Comparison of ENCODE assay signal across 12 cellular contexts in genomic region chr16:70520612-70521297, GRCh38. TPM values are rescaled to one million over a fixed set of nuclear protein-coding genes. Genes with fewer than 3 reads are reported as not detected.
DNase-seq lines count a peak whose midpoint lies in the region; ATAC-seq, FAIRE-seq and TF ChIP-seq lines count a peak whose summit lies in the region.
"Had no signal": no experiment of that assay in that cellular context is flagged by ENCODE, and none has a peak within 500 bp of the region (broad histone marks: within the 10 kb centered on the region; RNA-seq: fewer than 3 reads in every experiment).

No MANE protein-coding gene starts in this region.

- TF ChIP-seq EP300 in H1 (IDR thresholded peaks at IDR 0.05; ENCODE audit: borderline replicate concordance in 1 of 2, low read depth in 2 of 2, low read length in 2 of 2), result no peak

- no peak overlapping the region for H2BK20ac ChIP-seq in H1 (ENCODE audit: low read length)

- no peak overlapping the region for H2AK5ac ChIP-seq in H1 (ENCODE audit: low read depth, low read length)

- no peak overlapping the region for H4K5ac ChIP-seq in H1 (ENCODE audit: insufficient read length, low read depth, low read length)

- H4K20me1 ChIP-seq in H1 (replicated peaks in 1 of 2; ENCODE audit: control insufficient read depth in 1 of 2, insufficient read depth in 2 of 2, low read length in 2 of 2), result no peaks in the 10 kb centered on the region

- intact Hi-C loops in pancreas (cut with DNase I), result no loop called here
- intact Hi-C loops in vagina (cut with DNase I), result loop anchor here (10.0 kb wide), 2 partner anchors 134 to 234 kb away; no protein-coding TSS in a partner anchor

- H3K4me1 ChIP-seq in H1 (replicated peaks in 1 of 4; ENCODE audit: control insufficient read depth in 3 of 4, insufficient read depth in 4 of 4, low read length in 3 of 4) (peaks cover 0 to 4% (median 1%) of the 10 kb centered on the region in 4 experiments; a peak in 4 of 7 replicates), pancreas (peaks cover 4 to 18% (median 4%) of the 10 kb centered on the region in 3 donors), vagina (peaks cover 27% of the 10 kb centered on the region)

- H3K36me3 ChIP-seq in SK-N-MC (ENCODE audit: insufficient read depth, low read length) (no peaks in the 10 kb centered on the region), H1 (ENCODE audit: control insufficient read depth in 2 of 4, insufficient read depth in 4 of 4, low read length in 3 of 4) (peaks cover 0 to 14% (median 3%) of the 10 kb centered on the region in 4 experiments; a peak in 3 of 8 replicates), pancreas (peaks cover 0 to 16% (median 3%) of the 10 kb centered on the region in 3 donors), vagina (peaks cover 0 to 24% of the 10 kb centered on the region in 2 donors)
- H3K36me3 ChIP-seq: uterus had no signal

- no peak overlapping the region for H2BK120ac ChIP-seq in H1 (replicated peaks; ENCODE audit: low read depth, low read length)

- H3K9me3 ChIP-seq in SK-N-MC (ENCODE audit: low read depth, low read length), result no peaks in the 10 kb centered on the region
- no peaks in the 10 kb centered on the region for H3K9me3 ChIP-seq in H1 (ENCODE audit: insufficient read depth in 2 of 2, low read depth in 1 of 2, low read length in 1 of 2)
- H3K9me3 ChIP-seq in pancreas, result no peaks in the 10 kb centered on the region
- H3K9me3 ChIP-seq in vagina, result no peaks in the 10 kb centered on the region
- H3K9me3 ChIP-seq: heart left ventricle, uterus had no signal

- DNase-seq in AG08395 (ENCODE audit: low spot score) (peak; percentile 42), SK-N-MC (ENCODE audit: low read depth, low spot score) (peak; percentile 63), H1 (ENCODE audit: low read depth in 1 of 2, low spot score in 2 of 2) (no peak), pancreas (no peak), vagina (ENCODE audit: extremely low spot score in 2 of 2) (no peak), NCI-H1092 treated with DMSO at 0.1 percent for 48 hours (lab: John Stamatoyannopoulos, UW) (no peak)
- DNase-seq: heart left ventricle, NCI-H2029, uterus had no signal

- H3K14ac ChIP-seq in H1 (ENCODE audit: insufficient read length), result no peak overlapping the region

- ATAC-seq in GM19351 (IDR thresholded peaks at IDR 0.05; ENCODE audit: unreplicated experiment), result peak; percentile 38
- ATAC-seq in pancreas, result no peak
- ATAC-seq in GM21576 (IDR thresholded peaks at IDR 0.05; ENCODE audit: unreplicated experiment), result no peak
- ATAC-seq: heart left ventricle had no signal

- no peak for FAIRE-seq in H1 (lab: Jason Lieb, UNC)
- no peak for FAIRE-seq in pancreas (lab: Jason Lieb, UNC)

- WGBS in H1 (ENCODE audit: extremely low coverage in 1 of 2, insufficient coverage in 1 of 2, insufficient read length in 1 of 2, insufficient replicate concordance in 2 of 2, low coverage in 1 of 2, low lambda C conversion rate in 2 of 2, missing lambda C conversion rate in 1 of 2), 2 experiments, result 88% methylated on average over 5 of the region's 8 CpGs; no CpG with 5 or more reads in 1 of the 2 experiments
- 84 to 89% methylated on average over 8 of the region's 8 CpGs for WGBS in pancreas, 2 donors

- no peaks in the 10 kb centered on the region for H3K27me3 ChIP-seq in H1 (replicated peaks in 1 of 4; ENCODE audit: control insufficient read depth in 3 of 4, extremely low read depth in 1 of 4, insufficient read depth in 3 of 4, low read length in 3 of 4)
- H3K27me3 ChIP-seq in pancreas, result no peaks in the 10 kb centered on the region
- H3K27me3 ChIP-seq in vagina, result no peaks in the 10 kb centered on the region
- H3K27me3 ChIP-seq: heart left ventricle, uterus had no signal

- peak overlapping the region; percentile 21; the same call in 1 of the 2 replicates for H4K8ac ChIP-seq in H1 (ENCODE audit: extremely low read depth, insufficient read depth, low read length)

- H3K4me3 ChIP-seq in SK-N-MC (peak overlapping the region; percentile 45), H1 (ENCODE audit: extremely low read depth in 1 of 4, insufficient read depth in 2 of 4, low read depth in 3 of 4, low read length in 4 of 4) (no peak overlapping the region), pancreas (no peak overlapping the region), vagina (no peak overlapping the region)
- H3K4me3 ChIP-seq: heart left ventricle, skin epidermis, uterus had no signal

- H3K9ac ChIP-seq in SK-N-MC (ENCODE audit: insufficient read length) (no peak overlapping the region), H1 (replicated peaks in 1 of 4; ENCODE audit: extremely low read depth in 1 of 4, low read depth in 3 of 4, low read length in 3 of 4) (no peak overlapping the region)

- H3K56ac ChIP-seq in H1 (replicated peaks; ENCODE audit: insufficient read length, low read depth, low read length), result no peak overlapping the region

- no peak overlapping the region for H3K4me2 ChIP-seq in H1 (ENCODE audit: insufficient read depth in 1 of 2, low read depth in 2 of 2, low read length in 2 of 2)

- no peak overlapping the region for H2BK15ac ChIP-seq in H1 (ENCODE audit: low read length)

- no peak overlapping the region for H2BK5ac ChIP-seq in H1 (ENCODE audit: low read depth, low read length)

- no peak overlapping the region for H3K18ac ChIP-seq in H1 (ENCODE audit: extremely low read depth, low read length)

- no peak overlapping the region for H3K4ac ChIP-seq in H1 (replicated peaks; ENCODE audit: insufficient read length, low read depth, low read length)

- no peaks in the 10 kb centered on the region; the same call in 1 of the 2 replicates for H3K79me1 ChIP-seq in H1 (ENCODE audit: low read depth, low read length)

- H2BK12ac ChIP-seq in H1 (ENCODE audit: low read depth, low read length), result no peak overlapping the region

- POLR2A ChIA-PET in H1 (lab: Charles Lee; ENCODE audit: partially characterized antibody), result interaction anchor here (0.6 to 4.3 kb wide), 6 partner anchors 9 to 190 kb away, joined by 3 to 27 read pairs (median 3); no protein-coding TSS in a partner anchor

- H3K23ac ChIP-seq in H1 (ENCODE audit: insufficient read length), result no peak overlapping the region

- no peak overlapping the region for H4K91ac ChIP-seq in H1 (replicated peaks; ENCODE audit: insufficient read length, low read length)

- TF ChIP-seq RAD21 in H1 (IDR thresholded peaks at IDR 0.05 in 1 of 2, conservative IDR thresholded peaks at IDR 0.05 in 1 of 2; ENCODE audit: low read depth in 2 of 2, low read length in 2 of 2), result no peak

- H3K23me2 ChIP-seq in H1 (ENCODE audit: low read depth, low read length), result peaks cover 6% of the 10 kb centered on the region; the same call in 1 of the 2 replicates

- peaks cover 18 to 32% of the 10 kb centered on the region in 2 experiments for H3K79me2 ChIP-seq in H1 (ENCODE audit: control insufficient read depth in 1 of 2, insufficient read depth in 2 of 2, low read length in 2 of 2)

- no peak overlapping the region for H2AFZ ChIP-seq in H1 (ENCODE audit: low read length)

- TF ChIP-seq CTCF in H1 (IDR thresholded peaks at IDR 0.05; ENCODE audit: control extremely low read depth in 1 of 3, insufficient read depth in 1 of 3, low read depth in 1 of 3, low read length in 3 of 3), result no peak
- TF ChIP-seq CTCF in pancreas (IDR thresholded peaks at IDR 0.05), result no peak
- TF ChIP-seq CTCF in vagina (IDR thresholded peaks at IDR 0.05), result no peak

- TF ChIP-seq POLR2A in H1 (IDR thresholded peaks at IDR 0.05; ENCODE audit: control extremely low read depth in 1 of 2, low read depth in 2 of 2, low read length in 2 of 2) (no peak), vagina (IDR thresholded peaks at IDR 0.05) (no peak)

- CTCF ChIA-PET in H1 (lab: Charles Lee; ENCODE audit: partially characterized antibody), result interaction anchor here (0.6 to 0.7 kb wide), 2 partner anchors 25 to 40 kb away, joined by 3 to 4 read pairs; no protein-coding TSS in a partner anchor

- peak overlapping the region; percentile 57; the same call in 1 of the 2 replicates for H3K27ac ChIP-seq in SK-N-MC
- no peak overlapping the region for H3K27ac ChIP-seq in H1 (ENCODE audit: low read depth, low read length)
- no peak overlapping the region for H3K27ac ChIP-seq in pancreas
- H3K27ac ChIP-seq in vagina, result no peak overlapping the region
- H3K27ac ChIP-seq: uterus had no signal

TF ChIP-seq in H1, 55 proteins besides CTCF, POLR2A, EP300 and RAD21 (continues in another document):
- TF ChIP-seq HDAC2 (IDR thresholded peaks at IDR 0.05; ENCODE audit: borderline replicate concordance in 1 of 2, low read depth in 2 of 2, low read length in 2 of 2) (no peak), ATF3 (IDR thresholded peaks at IDR 0.05; ENCODE audit: insufficient read depth, low read depth, low read length) (no peak), JUN (IDR thresholded peaks at IDR 0.05; ENCODE audit: low read depth, low read length) (no peak), CHD1 (IDR thresholded peaks at IDR 0.05; ENCODE audit: low read depth, low read length) (no peak), HDAC6 (IDR thresholded peaks at IDR 0.05; ENCODE audit: low read depth, low read length) (no peak)

RNA-seq across cellular contexts. Expression of gene COG4, which starts 2.6 kb away (rescaled TPM):
- total RNA-seq in H1 (2021; fragmentation: NEBNext Ultra II Directional; extraction: Animal tissue kit (Norgen Biotek cat#: 25700)), result 46.1 and 52.2 TPM in 2 replicates
- polyA plus RNA-seq in H1 (2011; rRNA removed), result 50.2 and 54.7 TPM in 2 replicates
- 48.3 TPM for polyA plus RNA-seq in H1 (2011; cell fraction: cytosol; rRNA removed)
- 94.1 TPM for polyA plus RNA-seq in H1 (2011; cell fraction: nucleus; rRNA removed)
- polyA plus RNA-seq in H1 (2012, experiment 1 of 2), result 37.1 to 49.2 TPM (median 47.6 TPM) in 4 replicates
- polyA plus RNA-seq in H1 (2012, experiment 2 of 2), result 20.8 TPM
- polyA plus RNA-seq in H1 (2013, experiment 1 of 2), result 32.5 TPM
- polyA plus RNA-seq in H1 (2013, experiment 2 of 2), result 29.9 TPM
- polyA minus RNA-seq in H1 (2011; rRNA and poly(A)+ RNA removed), result 55.9 and 66.3 TPM in 2 replicates
- 29.0 TPM for polyA minus RNA-seq in H1 (2011; cell fraction: cytosol; rRNA and poly(A)+ RNA removed)
- polyA minus RNA-seq in H1 (2011; cell fraction: nucleus; rRNA and poly(A)+ RNA removed), result 22.5 TPM
- 10 to 100 TPM; 12.3 to 36.2 (median 16.6) TPM for total RNA-seq in pancreas
- 10 to 100 TPM; 46.3 to 56.4 TPM for polyA plus RNA-seq in pancreas
- total RNA-seq in vagina, result 39.3 TPM

RNA-seq across cellular contexts. Expression of gene SF3B3, which starts 2.9 kb away (rescaled TPM):
- 513 and 521 TPM in 2 replicates for total RNA-seq in H1 (2021; fragmentation: NEBNext Ultra II Directional; extraction: Animal tissue kit (Norgen Biotek cat#: 25700))
- 241 and 261 TPM in 2 replicates for polyA plus RNA-seq in H1 (2011; rRNA removed)
- polyA plus RNA-seq in H1 (2011; cell fraction: cytosol; rRNA removed), result 143 TPM
- polyA plus RNA-seq in H1 (2011; cell fraction: nucleus; rRNA removed), result 373 TPM
- 284 to 337 TPM (median 317 TPM) in 4 replicates for polyA plus RNA-seq in H1 (2012, experiment 1 of 2)
- 63.1 TPM for polyA plus RNA-seq in H1 (2012, experiment 2 of 2)
- 156 TPM for polyA plus RNA-seq in H1 (2013, experiment 1 of 2)
- polyA plus RNA-seq in H1 (2013, experiment 2 of 2), result 141 TPM
- polyA minus RNA-seq in H1 (2011; rRNA and poly(A)+ RNA removed), result 358 and 477 TPM in 2 replicates
- polyA minus RNA-seq in H1 (2011; cell fraction: cytosol; rRNA and poly(A)+ RNA removed), result 133 TPM
- 217 TPM for polyA minus RNA-seq in H1 (2011; cell fraction: nucleus; rRNA and poly(A)+ RNA removed)
- 100 to 1,000 TPM in 3 of 6 donors, 10 to 100 TPM in 3; 66.3 to 131 (median 103) TPM for total RNA-seq in pancreas
- 10 to 100 TPM; 43.9 to 68.3 TPM for polyA plus RNA-seq in pancreas
- total RNA-seq in vagina, result 91.3 TPM

Comparison
In these comparisons a context has a peak if more than half of its experiments do, and no peak if none do; other contexts are left out.
1. DNase-seq: peak in AG08395 (single experiment) and SK-N-MC (single experiment); none in H1 (0 of 2), pancreas (0 of 6), vagina (0 of 2) and NCI-H1092 treated with DMSO at 0.1 percent for 48 hours (single experiment).